In the genomic region with DNA sequence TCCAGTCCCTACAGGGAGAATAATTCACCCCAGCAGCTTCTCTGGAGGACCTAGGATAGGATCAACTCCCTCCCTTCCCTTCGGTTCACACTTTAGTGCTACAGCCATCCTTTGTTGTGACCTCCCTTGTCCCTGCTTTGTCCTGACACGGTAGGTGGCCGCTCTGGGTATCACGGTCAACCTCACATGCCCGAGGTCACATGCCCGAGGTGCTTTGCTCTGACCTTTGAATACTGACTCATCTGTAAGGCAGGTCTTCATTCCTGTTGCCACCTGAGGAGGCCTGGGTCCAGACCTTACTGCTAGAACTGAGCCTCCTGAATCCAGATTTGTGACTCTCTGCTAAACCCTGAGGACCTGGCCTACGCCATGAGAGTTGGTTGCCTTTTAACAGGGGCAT, we compare ENCODE assay signal across 20 cellular contexts. TPM values are rescaled to one million over a fixed set of nuclear protein-coding genes. Genes with fewer than 3 reads are reported as not detected.
A peak's percentile ranks its signal among the peaks of the same experiment; 100 is the strongest.
DNase-seq lines count a peak whose midpoint lies in the region; ATAC-seq and TF ChIP-seq lines count a peak whose summit lies in the region.
"Had no signal": no experiment of that assay in that cellular context is flagged by ENCODE, and none has a peak within 500 bp of the region (broad histone marks: within the 10 kb centered on the region; RNA-seq: fewer than 3 reads in every experiment).

No MANE protein-coding gene starts in this region.

- CTCF ChIA-PET in PC-9 (lab: Charles Lee) = interaction anchor here (0.6 kb wide), 1 partner anchor 562 kb away, joined by 7 read pairs; no protein-coding TSS in a partner anchor

- ATAC-seq in GM21515 (IDR thresholded peaks at IDR 0.05; ENCODE audit: unreplicated experiment) (no peak), HG02981 (IDR thresholded peaks at IDR 0.05; ENCODE audit: unreplicated experiment) (no peak)
- ATAC-seq: activated T-cell treated with anti-CD3 and anti-CD28 coated beads, Interleukin-2, amount 50 U/mL, for 4 hours had no signal

- H4K20me1 ChIP-seq in PC-9 (ENCODE audit: insufficient read depth) = peaks cover 66% of the 10 kb centered on the region

- no TSS peak for BruUV-seq in PC-9 (replicated peaks; lab: Mats Ljungman, UMichigan)

- peaks cover 16% of the 10 kb centered on the region for H3K36me3 ChIP-seq in PC-9 (ENCODE audit: low read depth)

- H3F3A ChIP-seq in PC-9 (ENCODE audit: insufficient read depth, low read depth) = peaks cover 20% of the 10 kb centered on the region

- H3K4me3 Mint-ChIP-seq in activated T-cell treated with anti-CD3 and anti-CD28 coated beads, Interleukin-2, amount 50 U/mL, for 24 hours = no peak overlapping the region
- H3K4me3 Mint-ChIP-seq: activated T-cell treated with anti-CD3 and anti-CD28 coated beads, Interleukin-2, amount 50 U/mL, for 4 hours; B cell; brain had no signal

- no peaks in the 10 kb centered on the region for H3K9me3 ChIP-seq in PC-9 (ENCODE audit: insufficient read depth, low read depth)
- H3K9me3 ChIP-seq: neutrophil, SK-N-SH had no signal

- no peak for TF ChIP-seq CTCF in PC-9 (conservative IDR thresholded peaks at IDR 0.05)

- H3K4me1 ChIP-seq in PC-9 (replicated peaks; ENCODE audit: insufficient read depth) = peaks cover 16% of the 10 kb centered on the region

- DNase-seq in activated T-cell treated with anti-CD3 and anti-CD28 coated beads, Interleukin-2, amount 50 U/mL, for 24 hours = no peak
- DNase-seq in activated T-cell treated with anti-CD3 and anti-CD28 coated beads for 4 hours = no peak
- DNase-seq in PC-9 = peak; percentile 63 to 67
- DNase-seq in islet precursor cell = peak; percentile 85
- peak; percentile 43 for DNase-seq in renal cortical epithelial cell (ENCODE audit: low read depth)
- DNase-seq in stimulated activated CD4-positive, alpha-beta T cell treated with anti-CD3 and anti-CD28 coated beads, Interleukin-4, amount 100 ng/mL, for 4 hours = no peak
- DNase-seq: activated CD4-positive, alpha-beta T cell treated with anti-CD3 and anti-CD28 coated beads, Interleukin-2, amount 50 U/mL, for 48 hours; activated T-cell treated with anti-CD3 and anti-CD28 coated beads, Interleukin-2, amount 50 U/mL, for 4 hours; Calu3; glutamatergic neuron; NCI-H1092 treated with DMSO at 0.1 percent for 48 hours; NCI-H2029 treated with DMSO at 0.1 percent for 48 hours; NCI-H345; SK-N-SH had no signal

- H3K9me2 ChIP-seq in PC-9 (ENCODE audit: insufficient read depth) = no peaks in the 10 kb centered on the region
- H3K9me2 ChIP-seq: SK-N-SH had no signal

- peaks cover 43% of the 10 kb centered on the region for H3K79me2 ChIP-seq in PC-9 (ENCODE audit: low read depth)

- no peak overlapping the region for H3K4me3 ChIP-seq in PC-9

- H3K4me1 Mint-ChIP-seq in activated T-cell treated with anti-CD3 and anti-CD28 coated beads, Interleukin-2, amount 50 U/mL, for 24 hours (ENCODE audit: low read depth) = peaks cover 29% of the 10 kb centered on the region

- 0 out of 2 replicates have a peak overlapping the region, but pooled peaks have one; percentile 43 for H3K27ac ChIP-seq in PC-9
- H3K27ac ChIP-seq: neutrophil, VCaP had no signal

- intact Hi-C loops in PC-9 (cut with micrococcal nuclease; ENCODE audit: unreplicated experiment) = no loop called here

- H3K4me2 ChIP-seq in PC-9 = peak overlapping the region; percentile 2; the same call in 1 of the 2 replicates
- H3K4me2 ChIP-seq: SK-N-SH had no signal

- no peaks in the 10 kb centered on the region for H3K27me3 Mint-ChIP-seq in activated T-cell treated with anti-CD3 and anti-CD28 coated beads, Interleukin-2, amount 50 U/mL, for 24 hours
- H3K27me3 Mint-ChIP-seq: B cell, brain had no signal

- no peaks in the 10 kb centered on the region for H3K27me3 ChIP-seq in PC-9 (ENCODE audit: insufficient read depth, low read depth)
- H3K27me3 ChIP-seq: neutrophil had no signal

- no peak overlapping the region for H2AFZ ChIP-seq in PC-9

- peaks cover 74% of the 10 kb centered on the region for H3K36me3 Mint-ChIP-seq in activated T-cell treated with anti-CD3 and anti-CD28 coated beads, Interleukin-2, amount 50 U/mL, for 24 hours (ENCODE audit: low read depth)

- no peaks in the 10 kb centered on the region for H3K9me3 Mint-ChIP-seq in activated T-cell treated with anti-CD3 and anti-CD28 coated beads, Interleukin-2, amount 50 U/mL, for 24 hours
- H3K9me3 Mint-ChIP-seq: activated T-cell treated with anti-CD3 and anti-CD28 coated beads, Interleukin-2, amount 50 U/mL, for 4 hours; brain had no signal

- H3K27ac Mint-ChIP-seq in activated T-cell treated with anti-CD3 and anti-CD28 coated beads, Interleukin-2, amount 50 U/mL, for 24 hours = peak overlapping the region; percentile 74
- H3K27ac Mint-ChIP-seq: B cell had no signal

- POLR2A ChIA-PET in PC-9 (lab: Charles Lee; ENCODE audit: unreplicated experiment) = interaction anchor here (0.5 kb wide), 1 partner anchor 231 kb away, joined by 9 read pairs; a partner anchor contains a TSS

RNA-seq across cellular contexts. Expression of a gene that starts 19.7 kb away (rescaled TPM):
- total RNA-seq in PC-9 (2021) (101 and 117 TPM in 2 replicates), renal cortical epithelial cell (103 and 124 TPM in 2 replicates)

RNA-seq across cellular contexts. Expression of a gene that starts 22.1 kb away (rescaled TPM):
- 44.9 and 57.6 TPM in 2 replicates for total RNA-seq in PC-9 (2021)
- total RNA-seq in renal cortical epithelial cell = 30.4 and 46.4 TPM in 2 replicates

RNA-seq across cellular contexts. Expression of a gene that starts 55.2 kb away (rescaled TPM):
- total RNA-seq in PC-9 (2021) (430 and 434 TPM in 2 replicates), renal cortical epithelial cell (343 and 451 TPM in 2 replicates)

RNA-seq across cellular contexts. Expression of a gene that starts 57.2 kb away (rescaled TPM):
- total RNA-seq in PC-9 (2021) (29.6 and 33.0 TPM in 2 replicates), renal cortical epithelial cell (88.2 and 154 TPM in 2 replicates)

Comparison
In these comparisons a context has a peak if more than half of its experiments do, and no peak if none do; other contexts are left out.
1. DNase-seq: peak in PC-9 (2 of 2), islet precursor cell (single experiment) and renal cortical epithelial cell (single experiment); none in activated T-cell treated with anti-CD3 and anti-CD28 coated beads, Interleukin-2, amount 50 U/mL, for 24 hours (single experiment), activated T-cell treated with anti-CD3 and anti-CD28 coated beads for 4 hours (single experiment) and stimulated activated CD4-positive, alpha-beta T cell treated with anti-CD3 and anti-CD28 coated beads, Interleukin-4, amount 100 ng/mL, for 4 hours (0 of 2).